ENCODE assay signal across 9 cellular contexts in genomic region chr5:36724429-36725332, GRCh38.
DNase-seq lines count a peak whose midpoint lies in the region; ATAC-seq and TF ChIP-seq lines count a peak whose summit lies in the region.
"Had no signal": no experiment of that assay in that cellular context is flagged by ENCODE, and none has a peak within 500 bp of the region (broad histone marks: within the 10 kb centered on the region; RNA-seq: fewer than 3 reads in every experiment).

No MANE protein-coding gene starts in this region.

- intact Hi-C loops in adrenal gland (cut with DNase I) (loop anchor here in 1 of 2 donors (5.0 kb wide), 1 partner anchor 283 kb away; no protein-coding TSS in a partner anchor), natural killer cell (cut with micrococcal nuclease) (loop anchor here (5.0 kb wide), 1 partner anchor 283 kb away; no protein-coding TSS in a partner anchor), mammary epithelial cell (cut with micrococcal nuclease) (no loop called here)

- H3K4me3 ChIP-seq in OCI-LY1 (ENCODE audit: low read depth, low read length, poor library complexity, severe bottlenecking) (peak overlapping the region; percentile 59), adrenal gland (no peak overlapping the region), mammary epithelial cell (replicated peaks in 1 of 3; ENCODE audit: insufficient read depth in 1 of 3, low read depth in 2 of 3, low read length in 3 of 3) (no peak overlapping the region)
- H3K4me3 ChIP-seq: cardiac muscle cell had no signal

- in situ Hi-C loops in mammary epithelial cell (cut with MboI; ENCODE audit: low sequenced_read_pairs in 2 of 2): no loop called here

- H3K9me3 Mint-ChIP-seq in natural killer cell: no peaks in the 10 kb centered on the region

- H3K27me3 ChIP-seq in OCI-LY1 (ENCODE audit: insufficient read depth, low read length): no peaks in the 10 kb centered on the region
- no peaks in the 10 kb centered on the region for H3K27me3 ChIP-seq in adrenal gland
- H3K27me3 ChIP-seq in mammary epithelial cell (ENCODE audit: insufficient read depth, low read length): no peaks in the 10 kb centered on the region
- H3K27me3 ChIP-seq: cardiac muscle cell had no signal

- H3K27ac ChIP-seq in OCI-LY1 (ENCODE audit: low read depth, low read length, poor library complexity, severe bottlenecking) (peak overlapping the region; percentile 71), adrenal gland (peak overlapping the region in 3 of 5 donors; percentile 42 to 58 (median 46)), mammary epithelial cell (ENCODE audit: insufficient read depth, low read depth, low read length) (no peak overlapping the region)
- H3K27ac ChIP-seq: cardiac muscle cell had no signal

- H3K9me2 ChIP-seq in OCI-LY1 (ENCODE audit: low read depth, low read length): no peaks in the 10 kb centered on the region

- no peaks in the 10 kb centered on the region for H3K79me2 ChIP-seq in OCI-LY1 (ENCODE audit: insufficient read depth, low read length)
- no peaks in the 10 kb centered on the region for H3K79me2 ChIP-seq in mammary epithelial cell (ENCODE audit: insufficient read depth, low read length)

- peak overlapping the region; percentile 85 for H3K4me2 ChIP-seq in OCI-LY1 (ENCODE audit: low read length)
- no peak overlapping the region for H3K4me2 ChIP-seq in mammary epithelial cell (ENCODE audit: insufficient read depth, low read depth, low read length)

- peak overlapping the region; percentile 89 for H3K4me3 Mint-ChIP-seq in natural killer cell

- peak; percentile 54 for ATAC-seq in GM19043 (IDR thresholded peaks at IDR 0.05; ENCODE audit: low read depth, unreplicated experiment)
- peak; percentile 75 for ATAC-seq in HG03039 (IDR thresholded peaks at IDR 0.05; ENCODE audit: unreplicated experiment)
- ATAC-seq in natural killer cell: peak; percentile 86 to 89 (median 87)

- no peaks in the 10 kb centered on the region for H3F3A ChIP-seq in OCI-LY1 (ENCODE audit: insufficient read depth, low read length)

- CTCF ChIA-PET in mammary epithelial cell (lab: Charles Lee; ENCODE audit: low non-redundant PET): no interaction called here

- DNase-seq in CD1c-positive myeloid dendritic cell (ENCODE audit: extremely low spot score) (peak; percentile 85), adrenal gland (peak in 6 of 7 donors; percentile 17 to 63 (median 42)), natural killer cell (peak; percentile 41), mammary epithelial cell (no peak), D341Med (ENCODE audit: low spot score) (no peak)

- peaks cover 40 to 45% of the 10 kb centered on the region in 2 donors for H3K4me1 Mint-ChIP-seq in natural killer cell

- WGBS in adrenal gland, 4 donors: 63 to 79% (median 67%) methylated on average over 6 of the region's 6 CpGs
- WGBS in mammary epithelial cell (ENCODE audit: low coverage, missing lambda C conversion rate): 84% methylated on average over 6 of the region's 6 CpGs

- H3K9ac ChIP-seq in OCI-LY1 (ENCODE audit: low read length) (peak overlapping the region; percentile 66), mammary epithelial cell (ENCODE audit: insufficient read depth, low read length) (no peak overlapping the region)

- TF ChIP-seq CTCF in OCI-LY1 (IDR thresholded peaks at IDR 0.05; ENCODE audit: low read length) (peak; percentile 7; the same call in 1 of the 2 replicates), adrenal gland (IDR thresholded peaks at IDR 0.05) (no peak), natural killer cell (IDR thresholded peaks at IDR 0.05) (no peak), mammary epithelial cell (conservative IDR thresholded peaks at IDR 0.05 in 1 of 2, IDR thresholded peaks at IDR 0.05 in 1 of 2; ENCODE audit: extremely low read depth in 1 of 2, insufficient read depth in 1 of 2, low read depth in 1 of 2, low read length in 2 of 2) (no peak)

- H3K27ac Mint-ChIP-seq in natural killer cell: peak overlapping the region; percentile 82 to 90

- H3K36me3 ChIP-seq in OCI-LY1 (ENCODE audit: insufficient read depth, low read length): no peaks in the 10 kb centered on the region
- H3K36me3 ChIP-seq in adrenal gland (replicated peaks in 1 of 2): no peaks in the 10 kb centered on the region
- no peaks in the 10 kb centered on the region for H3K36me3 ChIP-seq in mammary epithelial cell (ENCODE audit: insufficient read depth, low read length)
- H3K36me3 ChIP-seq: cardiac muscle cell had no signal

- dilution Hi-C loops in mammary epithelial cell (cut with HindIII; ENCODE audit: low sequenced_read_pairs): no loop called here

- H4K20me1 ChIP-seq in OCI-LY1 (ENCODE audit: insufficient read depth, low read length) (no peaks in the 10 kb centered on the region), mammary epithelial cell (ENCODE audit: insufficient read depth, low read length) (no peaks in the 10 kb centered on the region)

- peaks cover 35% of the 10 kb centered on the region for H3K4me1 ChIP-seq in OCI-LY1 (ENCODE audit: insufficient read depth, low read length, severe bottlenecking)
- H3K4me1 ChIP-seq in adrenal gland (replicated peaks in 1 of 2): peaks cover 0 to 6% of the 10 kb centered on the region in 2 donors
- H3K4me1 ChIP-seq in mammary epithelial cell (ENCODE audit: insufficient read depth, low read length): no peaks in the 10 kb centered on the region

- H2AFZ ChIP-seq in OCI-LY1 (ENCODE audit: low read length) (peak overlapping the region; percentile 97), mammary epithelial cell (ENCODE audit: low read depth, low read length) (no peak overlapping the region)

- H3K27me3 Mint-ChIP-seq in natural killer cell (ENCODE audit: low read depth in 2 of 2): no peaks in the 10 kb centered on the region

- no peaks in the 10 kb centered on the region for H3K36me3 Mint-ChIP-seq in natural killer cell

- BruUV-seq in mammary epithelial cell (replicated peaks; lab: Mats Ljungman, UMichigan): no TSS peak

- no peaks in the 10 kb centered on the region for H3K9me3 ChIP-seq in OCI-LY1 (ENCODE audit: low read length)
- no peaks in the 10 kb centered on the region for H3K9me3 ChIP-seq in adrenal gland (replicated peaks in 1 of 3)
- no peaks in the 10 kb centered on the region for H3K9me3 ChIP-seq in mammary epithelial cell (replicated peaks; ENCODE audit: insufficient read depth, low read length)

- no peak for TF ChIP-seq POLR2A in adrenal gland (IDR thresholded peaks at IDR 0.05)

Comparison
In these comparisons a context has a peak if more than half of its experiments do, and no peak if none do; other contexts are left out.
1. DNase-seq: peak in CD1c-positive myeloid dendritic cell (single experiment), adrenal gland (6 of 7) and natural killer cell (single experiment); none in mammary epithelial cell (single experiment) and D341Med (single experiment).
2. Peak in every context shown above with its lines, with median percentiles within 50 percentile points of each other: ATAC-seq.